Comparison of ENCODE assay signal across 20 cellular contexts in the genomic region with DNA sequence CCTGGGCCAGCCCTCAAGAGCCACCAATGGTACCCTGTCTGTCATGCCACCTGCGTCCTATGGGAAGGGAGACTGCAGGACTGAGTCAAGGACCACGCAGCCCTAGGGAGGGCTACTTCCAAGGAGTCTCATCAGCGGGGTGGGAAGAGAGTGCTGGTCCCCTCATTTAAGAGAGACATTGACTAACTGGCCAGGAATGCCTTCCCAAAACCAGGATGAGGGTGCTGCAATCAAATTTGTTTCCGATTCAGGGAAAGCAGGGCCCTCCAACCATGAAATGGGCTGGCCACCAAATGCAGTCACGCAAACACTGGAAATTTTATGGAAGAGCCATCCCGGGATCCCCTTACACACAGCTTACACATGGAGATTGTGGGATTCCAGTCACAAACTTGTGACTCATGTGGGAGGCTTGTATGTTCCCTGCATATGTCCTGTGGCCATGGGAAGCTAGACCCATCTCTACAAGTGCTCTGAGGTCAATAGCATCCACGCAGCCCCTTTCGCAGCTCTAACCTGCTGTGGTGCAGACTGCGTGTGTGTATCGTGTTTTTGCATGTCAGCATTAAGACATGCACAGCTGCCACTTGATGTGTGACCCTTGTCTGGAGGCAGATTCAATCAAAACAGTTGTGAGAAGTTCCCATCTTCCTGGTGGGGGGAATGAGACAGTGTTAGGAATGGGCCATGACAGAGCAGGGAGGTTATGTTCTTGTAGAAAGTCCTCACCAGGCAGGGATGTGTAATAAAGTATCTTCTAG. TPM values are rescaled to one million over a fixed set of nuclear protein-coding genes. Genes with fewer than 3 reads are reported as not detected.
DNase-seq lines count a peak whose midpoint lies in the region; ATAC-seq, FAIRE-seq and TF ChIP-seq lines count a peak whose summit lies in the region.
"Had no signal": no experiment of that assay in that cellular context is flagged by ENCODE, and none has a peak within 500 bp of the region (broad histone marks: within the 10 kb centered on the region; RNA-seq: fewer than 3 reads in every experiment).

No MANE protein-coding gene starts in this region.

- H3K27ac Mint-ChIP-seq in activated CD8-positive, alpha-beta memory T cell treated with anti-CD3 and anti-CD28 coated beads, Interleukin-2, amount 10 ng/mL, durations not matched to agents 7 days and 5 days: no peak overlapping the region
- H3K27ac Mint-ChIP-seq: B cell; CD8-positive, alpha-beta T cell; GM23338 had no signal

- WGBS in A549 (ENCODE audit: missing lambda C conversion rate): 37% methylated on average over 10 of the region's 10 CpGs
- WGBS in esophagus muscularis mucosa: 91% methylated on average over 10 of the region's 10 CpGs
- WGBS in sigmoid colon, 2 donors: 89 to 90% methylated on average over 10 of the region's 10 CpGs

- H3K4me1 ChIP-seq in A549 (no peaks in the 10 kb centered on the region), esophagus muscularis mucosa (no peaks in the 10 kb centered on the region), sigmoid colon (no peaks in the 10 kb centered on the region), breast epithelium (no peaks in the 10 kb centered on the region)

- peaks cover 11% of the 10 kb centered on the region for H3K9me3 Mint-ChIP-seq in activated CD8-positive, alpha-beta memory T cell treated with anti-CD3 and anti-CD28 coated beads, Interleukin-2, amount 10 ng/mL, durations not matched to agents 7 days and 5 days (ENCODE audit: low read depth)

- no peak overlapping the region for H3K4me3 Mint-ChIP-seq in activated CD8-positive, alpha-beta memory T cell treated with anti-CD3 and anti-CD28 coated beads, Interleukin-2, amount 10 ng/mL, durations not matched to agents 7 days and 5 days
- H3K4me3 Mint-ChIP-seq: B cell; CD8-positive, alpha-beta T cell; GM23338 had no signal

- TF ChIP-seq POLR2A in A549 (IDR thresholded peaks at IDR 0.05; ENCODE audit: low read length): no peak
- no peak for TF ChIP-seq POLR2A in esophagus muscularis mucosa (IDR thresholded peaks at IDR 0.05; ENCODE audit: low read depth)
- TF ChIP-seq POLR2A in sigmoid colon (IDR thresholded peaks at IDR 0.05): no peak
- TF ChIP-seq POLR2A in breast epithelium (IDR thresholded peaks at IDR 0.05): no peak

- CTCF ChIA-PET in activated CD8-positive, alpha-beta memory T cell treated with anti-CD3 and anti-CD28 coated beads, Interleukin-2, amount 10 ng/mL, durations not matched to agents 7 days and 5 days (lab: Charles Lee): no interaction called here
- CTCF ChIA-PET in A549 (lab: Yijun Ruan, JAX): interaction anchor here (0.6 to 1.1 kb wide), 2 partner anchors 36 to 113 kb away, joined by 3 to 4 read pairs; no protein-coding TSS in a partner anchor

- H3K4me1 Mint-ChIP-seq in activated CD8-positive, alpha-beta memory T cell treated with anti-CD3 and anti-CD28 coated beads, Interleukin-2, amount 10 ng/mL, durations not matched to agents 7 days and 5 days: no peaks in the 10 kb centered on the region
- H3K4me1 Mint-ChIP-seq: B cell, GM23338 had no signal

- H3K9me3 ChIP-seq in A549: no peaks in the 10 kb centered on the region
- H3K9me3 ChIP-seq in esophagus muscularis mucosa: peaks cover 0 to 28% (median 17%) of the 10 kb centered on the region in 4 donors
- peaks cover 0 to 7% (median 3%) of the 10 kb centered on the region in 4 donors for H3K9me3 ChIP-seq in sigmoid colon
- H3K9me3 ChIP-seq in breast epithelium: peaks cover 10 to 26% of the 10 kb centered on the region in 2 donors

- no peak for TF ChIP-seq RAD21 in A549 (conservative IDR thresholded peaks at IDR 0.05 in 1 of 2, IDR thresholded peaks at IDR 0.05 in 1 of 2)

- intact Hi-C loops in esophagus muscularis mucosa (cut with DNase I): no loop called here
- intact Hi-C loops in sigmoid colon (cut with DNase I): no loop called here
- intact Hi-C loops in breast epithelium (cut with DNase I; ENCODE audit: low total_unique reads): no loop called here

- FAIRE-seq in A549 (lab: Jason Lieb, UNC): no peak
- FAIRE-seq: H54 had no signal

- peak; percentile 30 for DNase-seq in activated CD8-positive, alpha-beta memory T cell treated with anti-CD3 and anti-CD28 coated beads for 24 hours
- DNase-seq in activated CD8-positive, alpha-beta memory T cell treated with anti-CD3 and anti-CD28 coated beads, Interleukin-2, amount 10 ng/mL, durations not matched to agents 7 days and 5 days: no peak
- DNase-seq in A549 (ENCODE audit: low read depth in 1 of 2, low spot score in 1 of 2) (no peak), esophagus muscularis mucosa (ENCODE audit: extremely low spot score) (peak; percentile 84), sigmoid colon (peak; percentile 27), breast epithelium (ENCODE audit: low spot score in 2 of 2) (no peak), SKM-1 (lab: John Stamatoyannopoulos, UW; ENCODE audit: unreplicated experiment) (no peak), glomerular visceral epithelial cell (ENCODE audit: extremely low spot score) (no peak)
- DNase-seq: Calu3; CD8-positive, alpha-beta T cell; DMS79 treated with DMSO at 0.1 percent for 48 hours; HCEC 1CT had no signal

- H3K36me3 ChIP-seq in esophagus muscularis mucosa: no peaks in the 10 kb centered on the region
- H3K36me3 ChIP-seq in sigmoid colon: no peaks in the 10 kb centered on the region
- H3K36me3 ChIP-seq in breast epithelium: no peaks in the 10 kb centered on the region

- no peak overlapping the region for H3K4me3 ChIP-seq in A549
- no peak overlapping the region for H3K4me3 ChIP-seq in esophagus muscularis mucosa
- H3K4me3 ChIP-seq in sigmoid colon: no peak overlapping the region
- no peak overlapping the region for H3K4me3 ChIP-seq in breast epithelium
- H3K4me3 ChIP-seq: BLaER1 treated with 17β-estradiol and CSF1 and Interleukin-3, amounts not matched to agents 10 nM and 100 nM; GM23338 had no signal

- peaks cover 3% of the 10 kb centered on the region for H3K36me3 Mint-ChIP-seq in activated CD8-positive, alpha-beta memory T cell treated with anti-CD3 and anti-CD28 coated beads, Interleukin-2, amount 10 ng/mL, durations not matched to agents 7 days and 5 days

- ATAC-seq in activated CD8-positive, alpha-beta memory T cell treated with anti-CD3 and anti-CD28 coated beads, Interleukin-2, amount 10 ng/mL, durations not matched to agents 7 days and 5 days: no peak
- ATAC-seq in A549: no peak
- ATAC-seq: CD8-positive, alpha-beta T cell; GM23338 had no signal

- TF ChIP-seq CTCF in A549 (IDR thresholded peaks at IDR 0.05) (no peak), esophagus muscularis mucosa (IDR thresholded peaks at IDR 0.05) (no peak), sigmoid colon (IDR thresholded peaks at IDR 0.05) (no peak), breast epithelium (IDR thresholded peaks at IDR 0.05) (no peak)

- POLR2A ChIA-PET in A549 (lab: Yijun Ruan, JAX): no interaction called here

- TF ChIP-seq EP300 in A549 (IDR thresholded peaks at IDR 0.05) (no peak), esophagus muscularis mucosa (IDR thresholded peaks at IDR 0.05) (no peak), sigmoid colon (IDR thresholded peaks at IDR 0.05) (no peak)

- H3K27me3 ChIP-seq in esophagus muscularis mucosa: no peaks in the 10 kb centered on the region
- H3K27me3 ChIP-seq in sigmoid colon: no peaks in the 10 kb centered on the region
- H3K27me3 ChIP-seq in breast epithelium: no peaks in the 10 kb centered on the region
- H3K27me3 ChIP-seq: BLaER1 treated with 17β-estradiol and CSF1 and Interleukin-3, amounts not matched to agents 10 nM and 100 nM had no signal

- no peak overlapping the region for H3K4me2 ChIP-seq in A549
- H3K4me2 ChIP-seq: BLaER1 treated with 17β-estradiol and CSF1 and Interleukin-3, amounts not matched to agents 10 nM and 100 nM; GM23338 had no signal

- no peaks in the 10 kb centered on the region for H3K27me3 Mint-ChIP-seq in activated CD8-positive, alpha-beta memory T cell treated with anti-CD3 and anti-CD28 coated beads, Interleukin-2, amount 10 ng/mL, durations not matched to agents 7 days and 5 days
- H3K27me3 Mint-ChIP-seq: B cell had no signal

- no peak overlapping the region for H3K27ac ChIP-seq in A549
- no peak overlapping the region for H3K27ac ChIP-seq in esophagus muscularis mucosa (replicated peaks in 1 of 4)
- no peak overlapping the region for H3K27ac ChIP-seq in sigmoid colon
- H3K27ac ChIP-seq in breast epithelium: no peak overlapping the region
- H3K27ac ChIP-seq: 22Rv1; BLaER1 treated with 17β-estradiol and CSF1 and Interleukin-3, amounts not matched to agents 10 nM and 100 nM had no signal

TF ChIP-seq in A549, 52 proteins besides CTCF, POLR2A, EP300 and RAD21 (continues in another document):
- TF ChIP-seq, protein P1, sequence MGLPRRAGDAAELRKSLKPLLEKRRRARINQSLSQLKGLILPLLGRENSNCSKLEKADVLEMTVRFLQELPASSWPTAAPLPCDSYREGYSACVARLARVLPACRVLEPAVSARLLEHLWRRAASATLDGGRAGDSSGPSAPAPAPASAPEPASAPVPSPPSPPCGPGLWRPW (IDR thresholded peaks at IDR 0.05): no peak
- TF ChIP-seq, protein P2, sequence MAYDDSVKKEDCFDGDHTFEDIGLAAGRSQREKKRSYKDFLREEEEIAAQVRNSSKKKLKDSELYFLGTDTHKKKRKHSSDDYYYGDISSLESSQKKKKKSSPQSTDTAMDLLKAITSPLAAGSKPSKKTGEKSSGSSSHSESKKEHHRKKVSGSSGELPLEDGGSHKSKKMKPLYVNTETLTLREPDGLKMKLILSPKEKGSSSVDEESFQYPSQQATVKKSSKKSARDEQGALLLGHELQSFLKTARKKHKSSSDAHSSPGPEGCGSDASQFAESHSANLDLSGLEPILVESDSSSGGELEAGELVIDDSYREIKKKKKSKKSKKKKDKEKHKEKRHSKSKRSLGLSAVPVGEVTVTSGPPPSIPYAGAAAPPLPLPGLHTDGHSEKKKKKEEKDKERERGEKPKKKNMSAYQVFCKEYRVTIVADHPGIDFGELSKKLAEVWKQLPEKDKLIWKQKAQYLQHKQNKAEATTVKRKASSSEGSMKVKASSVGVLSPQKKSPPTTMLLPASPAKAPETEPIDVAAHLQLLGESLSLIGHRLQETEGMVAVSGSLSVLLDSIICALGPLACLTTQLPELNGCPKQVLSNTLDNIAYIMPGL (CRISPR knock-in tag; IDR thresholded peaks at IDR 0.05; ENCODE audit: borderline replicate concordance): no peak
- TF ChIP-seq NPAS2 (CRISPR knock-in tag; IDR thresholded peaks at IDR 0.05; ENCODE audit: borderline replicate concordance): no peak
- TF ChIP-seq TFCP2L1 (CRISPR knock-in tag; IDR thresholded peaks at IDR 0.05): no peak

RNA-seq across cellular contexts. Expression of a gene that starts 53.0 kb away (rescaled TPM):
- total RNA-seq in activated CD8-positive, alpha-beta memory T cell treated with anti-CD3 and anti-CD28 coated beads, Interleukin-2, amount 10 ng/mL, durations not matched to agents 7 days and 5 days: 100 to 1,000 TPM; 177 to 202 TPM
- polyA plus RNA-seq in A549 (2011; rRNA removed): not detected in 2 replicates
- polyA plus RNA-seq in A549 (2012; cell fraction: cytosol; rRNA removed): not detected in 2 replicates
- not detected in 2 replicates for polyA plus RNA-seq in A549 (2012; cell fraction: nucleus; rRNA removed)
- polyA plus RNA-seq in A549 (2017; fragmentation: RNase III; extraction: RNeasy Plus Mini Kit Qiagen cat#74134 plus additional on column Dnase treatment): not detected in 3 replicates
- polyA minus RNA-seq in A549 (2011; rRNA and poly(A)+ RNA removed): not detected in 2 replicates
- 10 to 100 TPM in 1 of 4 donors, 1 to 10 TPM in 2, not detected in 1; 1.2 to 13.8 (median 1.5) TPM for total RNA-seq in esophagus muscularis mucosa
- total RNA-seq in sigmoid colon: 1 to 10 TPM in 1 of 4 donors, under 1 TPM in 2, not detected in 1; 0.66 to 3.5 (median 0.71) TPM
- 10 to 100 TPM in 1 of 3 donors, 1 to 10 TPM in 2; 3.9 to 10.4 (median 4.2) TPM for polyA plus RNA-seq in sigmoid colon
- 1 to 10 TPM in 2 of 3 donors, under 1 TPM in 1; 0.33 to 2.5 (median 1.8) TPM for total RNA-seq in breast epithelium
- total RNA-seq: A673, Calu3, GM23338, HT-29 had no signal
- polyA plus RNA-seq: AG04450, GM23338 had no signal

Comparison
In these comparisons a context has a peak if more than half of its experiments do, and no peak if none do; other contexts are left out.
1. DNase-seq: peak in activated CD8-positive, alpha-beta memory T cell treated with anti-CD3 and anti-CD28 coated beads for 24 hours (single experiment), esophagus muscularis mucosa (single experiment) and sigmoid colon (single experiment); none in activated CD8-positive, alpha-beta memory T cell treated with anti-CD3 and anti-CD28 coated beads, Interleukin-2, amount 10 ng/mL, durations not matched to agents 7 days and 5 days (single experiment), A549 (0 of 2), breast epithelium (0 of 2), SKM-1 (single experiment) and glomerular visceral epithelial cell (single experiment).
2. RNA of a gene that starts 53.0 kb away (total RNA-seq): 177 to 202 TPM in activated CD8-positive, alpha-beta memory T cell treated with anti-CD3 and anti-CD28 coated beads, Interleukin-2, amount 10 ng/mL, durations not matched to agents 7 days and 5 days; 0.33 to 2.5 TPM in breast epithelium, 1.2 to 13.8 TPM in esophagus muscularis mucosa and 0.66 to 3.5 TPM in sigmoid colon; every median in the first group is over 10 times any median in the second.